Comparison of ENCODE assay signal across 9 cellular contexts in genomic region chr5:64165160-64165499, GRCh38. TPM values are rescaled to one million over a fixed set of nuclear protein-coding genes. Genes with fewer than 3 reads are reported as not detected.
A peak's percentile ranks its signal among the peaks of the same experiment; 100 is the strongest.
DNase-seq lines count a peak whose midpoint lies in the region; ATAC-seq, FAIRE-seq and TF ChIP-seq lines count a peak whose summit lies in the region.
"Had no signal": no experiment of that assay in that cellular context is flagged by ENCODE, and none has a peak within 500 bp of the region (broad histone marks: within the 10 kb centered on the region; RNA-seq: fewer than 3 reads in every experiment).

No MANE protein-coding gene starts in this region.

- TF ChIP-seq CTCF in KMS-11 (conservative IDR thresholded peaks at IDR 0.05; ENCODE audit: low read depth, low read length) (no peak), astrocyte of the cerebellum (IDR thresholded peaks at IDR 0.05; ENCODE audit: low read depth, low read length, missing control alignments) (no peak), kidney (IDR thresholded peaks at IDR 0.05; ENCODE audit: borderline replicate concordance, extremely low read depth, insufficient read depth) (no peak)

- intact Hi-C loops in kidney (cut with DNase I), result no loop called here

- H3K27me3 ChIP-seq in KMS-11 (ENCODE audit: insufficient read depth, low read depth) (no peaks in the 10 kb centered on the region), skeletal muscle satellite cell (ENCODE audit: control insufficient read depth, insufficient read depth, low read length) (peaks cover 17% of the 10 kb centered on the region)

- ATAC-seq in HG03139 (IDR thresholded peaks at IDR 0.05; ENCODE audit: unreplicated experiment), result no peak
- ATAC-seq in GM21723 (IDR thresholded peaks at IDR 0.05; ENCODE audit: unreplicated experiment), result no peak

- H3K9ac ChIP-seq in KMS-11 (peak overlapping the region; percentile 56; the same call in 1 of the 2 replicates), kidney (ENCODE audit: low read length in 2 of 2) (peak overlapping the region; percentile 80 to 88), skeletal muscle satellite cell (ENCODE audit: low read depth, low read length) (peak overlapping the region; percentile 72)

- no peak overlapping the region for H3K27ac ChIP-seq in KMS-11
- peak overlapping the region; percentile 28 to 74 for H3K27ac ChIP-seq in kidney (ENCODE audit: low read depth in 2 of 2, low read length in 2 of 2)
- H3K27ac ChIP-seq: neutrophil had no signal

- H3K36me3 ChIP-seq in KMS-11 (ENCODE audit: insufficient read depth), result no peaks in the 10 kb centered on the region
- H3K36me3 ChIP-seq in kidney (ENCODE audit: control insufficient read depth in 1 of 2, insufficient read depth in 2 of 2, low read length in 2 of 2), result no peaks in the 10 kb centered on the region
- no peaks in the 10 kb centered on the region for H3K36me3 ChIP-seq in skeletal muscle satellite cell (ENCODE audit: insufficient read depth, low read length)
- H3K36me3 ChIP-seq: neutrophil had no signal

- in situ Hi-C loops in astrocyte of the cerebellum (cut with HindIII; ENCODE audit: low sequenced_read_pairs), result no loop called here

- H4K20me1 ChIP-seq in KMS-11 (ENCODE audit: insufficient read depth), result no peaks in the 10 kb centered on the region

- peak overlapping the region; percentile 79 for H3K4me2 ChIP-seq in KMS-11
- H3K4me2 ChIP-seq in skeletal muscle satellite cell (ENCODE audit: low read length), result peak overlapping the region; percentile 93

- H3K4me3 ChIP-seq in KMS-11 (IDR thresholded peaks at IDR 0.05; ENCODE audit: insufficient read depth, low read depth, low read length), result no peak overlapping the region
- peak overlapping the region; percentile 61 for H3K4me3 ChIP-seq in astrocyte of the cerebellum (ENCODE audit: low read depth, low read length)
- H3K4me3 ChIP-seq in kidney (ENCODE audit: low read length in 2 of 2), result peak overlapping the region; percentile 84 to 87
- peak overlapping the region; percentile 73 for H3K4me3 ChIP-seq in skeletal muscle satellite cell (ENCODE audit: low read length)

- DNase-seq in astrocyte of the cerebellum (ENCODE audit: low read depth), result no peak
- no peak for DNase-seq in kidney
- DNase-seq in RKO (ENCODE audit: low spot score), result no peak
- no peak for DNase-seq in NCI-H1436 (lab: John Stamatoyannopoulos, UW)

- no peaks in the 10 kb centered on the region for H3K9me3 ChIP-seq in kidney (ENCODE audit: control insufficient read depth in 1 of 2, low read length in 2 of 2)
- H3K9me3 ChIP-seq in skeletal muscle satellite cell (replicated peaks; ENCODE audit: low read length), result no peaks in the 10 kb centered on the region
- H3K9me3 ChIP-seq: neutrophil had no signal

- peaks cover 4% of the 10 kb centered on the region for H3K4me1 ChIP-seq in KMS-11 (ENCODE audit: low read depth, poor library complexity, severe bottlenecking)
- H3K4me1 ChIP-seq in kidney (ENCODE audit: control insufficient read depth in 1 of 2, insufficient read depth in 1 of 2, low read depth in 1 of 2, low read length in 2 of 2), result peaks cover 0 to 5% of the 10 kb centered on the region in 2 donors
- peaks cover 4% of the 10 kb centered on the region for H3K4me1 ChIP-seq in skeletal muscle satellite cell (ENCODE audit: control insufficient read depth, insufficient read depth, low read length)

- H3K79me2 ChIP-seq in KMS-11 (ENCODE audit: insufficient read depth, low read depth), result 0 out of 2 replicates have a peak, but pooled peaks cover 6% of the 10 kb centered on the region

- no peak for FAIRE-seq in kidney (lab: Jason Lieb, UNC)

- peak overlapping the region; percentile 80 for H2AFZ ChIP-seq in KMS-11 (ENCODE audit: low read depth)

RNA-seq across cellular contexts. Expression of gene RNF180, which starts 0.5 kb away (rescaled TPM):
- 23.0 TPM for total RNA-seq in kidney
- 3.8 TPM for polyA plus RNA-seq in kidney (ENCODE audit: insufficient read depth, low read depth, low replicate concordance)
- total RNA-seq in skeletal muscle satellite cell (2012; rRNA removed), result 0.76 and 1.1 TPM in 2 replicates
